ENCODE assay signal across 1 cellular context in the genomic region with DNA sequence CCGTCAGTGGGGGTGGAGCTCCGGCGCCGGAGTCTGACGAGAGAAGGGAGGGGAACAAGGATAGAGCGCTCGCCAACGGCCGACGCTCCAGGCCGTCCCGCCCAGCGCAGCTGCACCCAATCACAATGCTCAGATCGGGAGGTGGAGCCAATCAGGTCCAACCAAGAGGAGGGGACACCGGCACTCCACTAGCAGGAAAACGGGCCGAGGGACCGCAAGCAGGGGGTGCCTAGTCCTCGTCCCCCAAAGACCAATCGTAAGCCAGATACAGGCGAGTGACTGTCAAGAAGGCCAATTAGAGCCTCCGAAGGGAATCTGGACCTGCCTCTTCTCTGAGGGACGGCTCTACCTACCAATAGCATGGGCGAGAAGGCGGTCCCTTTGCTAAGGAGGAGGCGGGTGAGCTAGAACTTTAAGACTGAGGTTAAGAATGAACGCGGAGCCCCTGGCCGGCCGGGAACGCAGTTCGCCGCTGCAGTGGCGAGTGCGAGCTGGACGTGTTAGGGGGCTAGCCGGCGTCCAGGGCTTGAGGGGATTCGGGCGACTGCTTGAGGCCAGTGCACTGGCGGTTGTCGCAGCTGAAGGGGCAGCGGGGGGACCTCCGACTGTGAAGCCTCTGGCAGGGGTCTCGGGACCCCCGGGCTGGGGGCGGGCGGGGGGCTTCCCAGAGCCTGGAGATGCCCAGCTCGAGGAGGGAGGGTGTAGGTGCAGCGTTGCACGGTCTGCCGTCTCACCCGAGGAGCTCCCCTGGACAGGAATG.
TF ChIP-seq lines count a peak whose summit lies in the region.

A gene with protein sequence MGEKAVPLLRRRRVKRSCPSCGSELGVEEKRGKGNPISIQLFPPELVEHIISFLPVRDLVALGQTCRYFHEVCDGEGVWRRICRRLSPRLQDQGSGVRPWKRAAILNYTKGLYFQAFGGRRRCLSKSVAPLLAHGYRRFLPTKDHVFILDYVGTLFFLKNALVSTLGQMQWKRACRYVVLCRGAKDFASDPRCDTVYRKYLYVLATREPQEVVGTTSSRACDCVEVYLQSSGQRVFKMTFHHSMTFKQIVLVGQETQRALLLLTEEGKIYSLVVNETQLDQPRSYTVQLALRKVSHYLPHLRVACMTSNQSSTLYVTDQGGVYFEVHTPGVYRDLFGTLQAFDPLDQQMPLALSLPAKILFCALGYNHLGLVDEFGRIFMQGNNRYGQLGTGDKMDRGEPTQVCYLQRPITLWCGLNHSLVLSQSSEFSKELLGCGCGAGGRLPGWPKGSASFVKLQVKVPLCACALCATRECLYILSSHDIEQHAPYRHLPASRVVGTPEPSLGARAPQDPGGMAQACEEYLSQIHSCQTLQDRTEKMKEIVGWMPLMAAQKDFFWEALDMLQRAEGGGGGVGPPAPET (plus strand): TSS at position 63 of the 760 bp plus-strand sequence. CDS start 298 bp downstream, at position 361.

TF ChIP-seq in A549, 52 proteins besides CTCF, POLR2A, EP300 and RAD21 (continued from another document):
- TF ChIP-seq HMGXB4 (CRISPR knock-in tag; IDR thresholded peaks at IDR 0.05; ENCODE audit: borderline replicate concordance): no peak
- no peak for TF ChIP-seq MAFK (IDR thresholded peaks at IDR 0.05; ENCODE audit: partially characterized antibody)
- no peak for TF ChIP-seq MYC (IDR thresholded peaks at IDR 0.05; ENCODE audit: borderline replicate concordance, low read length)
- peak in 1 of 2 experiments; percentile 53; a peak in 2 of 5 replicates for TF ChIP-seq JUN (IDR thresholded peaks at IDR 0.05)
- no peak for TF ChIP-seq HOXA7 (CRISPR knock-in tag; IDR thresholded peaks at IDR 0.05)
- TF ChIP-seq TFCP2L1 (CRISPR knock-in tag; IDR thresholded peaks at IDR 0.05): no peak
- TF ChIP-seq, protein P1, sequence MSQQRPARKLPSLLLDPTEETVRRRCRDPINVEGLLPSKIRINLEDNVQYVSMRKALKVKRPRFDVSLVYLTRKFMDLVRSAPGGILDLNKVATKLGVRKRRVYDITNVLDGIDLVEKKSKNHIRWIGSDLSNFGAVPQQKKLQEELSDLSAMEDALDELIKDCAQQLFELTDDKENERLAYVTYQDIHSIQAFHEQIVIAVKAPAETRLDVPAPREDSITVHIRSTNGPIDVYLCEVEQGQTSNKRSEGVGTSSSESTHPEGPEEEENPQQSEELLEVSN (IDR thresholded peaks at IDR 0.05; ENCODE audit: borderline replicate concordance, low read depth): 0 out of 2 replicates have a peak, but pooled peaks have one; percentile 43
- peak; percentile 41 for TF ChIP-seq CHD2 (IDR thresholded peaks at IDR 0.05; ENCODE audit: low read length, partially characterized antibody)
- peak; percentile 83 for TF ChIP-seq RFX5 (IDR thresholded peaks at IDR 0.05)
